Comparison of ENCODE assay signal across 27 cellular contexts in the genomic region with DNA sequence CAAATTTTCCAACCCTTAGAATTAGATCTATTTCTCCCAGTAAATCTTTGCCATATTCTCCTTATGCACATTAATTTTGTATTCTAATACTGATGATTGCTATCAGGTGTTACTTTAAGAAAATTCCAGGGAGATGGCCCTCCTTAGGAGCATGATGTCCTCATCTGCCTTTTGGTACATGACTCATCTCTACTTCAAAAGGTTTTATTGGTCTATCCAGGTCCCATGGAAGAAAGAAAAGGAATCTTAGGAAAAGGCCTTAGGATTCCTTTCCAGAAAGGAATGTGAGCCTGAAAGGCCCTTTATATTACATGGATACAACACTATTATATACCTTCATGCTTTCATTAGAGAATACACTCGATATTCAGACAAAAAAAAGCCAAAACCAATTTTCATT.
"Had no signal": no experiment of that assay in that cellular context is flagged by ENCODE, and none has a peak within 500 bp of the region (broad histone marks: within the 10 kb centered on the region; RNA-seq: fewer than 3 reads in every experiment).

No MANE protein-coding gene starts in this region.

- H3K36me3 Mint-ChIP-seq: activated naive CD4-positive, alpha-beta T cell treated with anti-CD3 and anti-CD28 coated beads, Interleukin-2, amount 50 U/mL, for 24 hours; naive thymus-derived CD4-positive, alpha-beta T cell had no signal

- H3K4me3 Mint-ChIP-seq: activated B cell treated with CpG ODN at 0.5 μM for 24 hours; activated CD8-positive, alpha-beta T cell treated with anti-CD3 and anti-CD28 coated beads for 36 hours; activated naive CD4-positive, alpha-beta T cell treated with anti-CD3 and anti-CD28 coated beads, Interleukin-2, amount 50 U/mL, for 24 hours; activated naive CD8-positive, alpha-beta T cell treated with anti-CD3 and anti-CD28 coated beads, Interleukin-2, amount 50 U/mL, for 24 hours; naive thymus-derived CD4-positive, alpha-beta T cell; T-helper 2 cell treated with Interferon-gamma antibody and Interleukin-4, amounts not matched to agents 5 μg/mL and 100 μg/mL, for 36 hours had no signal

- H3K27me3 Mint-ChIP-seq: activated B cell treated with CpG ODN at 0.5 μM for 24 hours; activated CD8-positive, alpha-beta T cell treated with anti-CD3 and anti-CD28 coated beads for 36 hours; activated naive CD4-positive, alpha-beta T cell treated with anti-CD3 and anti-CD28 coated beads, Interleukin-2, amount 50 U/mL, for 24 hours; activated naive CD8-positive, alpha-beta T cell treated with anti-CD3 and anti-CD28 coated beads, Interleukin-2, amount 50 U/mL, for 24 hours; naive thymus-derived CD4-positive, alpha-beta T cell; progenitor cell of endocrine pancreas had no signal

- H3K4me3 ChIP-seq: body of pancreas, cardiac muscle cell, coronary artery, dorsolateral prefrontal cortex, heart right ventricle, ovary, sigmoid colon, tibial nerve had no signal

- H3K4me1 Mint-ChIP-seq: activated B cell treated with CpG ODN at 0.5 μM for 24 hours; activated naive CD4-positive, alpha-beta T cell treated with anti-CD3 and anti-CD28 coated beads, Interleukin-2, amount 50 U/mL, for 24 hours; activated naive CD8-positive, alpha-beta T cell treated with anti-CD3 and anti-CD28 coated beads, Interleukin-2, amount 50 U/mL, for 24 hours; naive thymus-derived CD4-positive, alpha-beta T cell had no signal

- DNase-seq: activated B cell treated with CpG ODN at 0.5 μM for 24 hours; activated CD4-positive, alpha-beta T cell treated with anti-CD3 and anti-CD28 coated beads, Interleukin-2, amount 50 U/mL, for 1 hour; activated CD8-positive, alpha-beta T cell treated with anti-CD3 and anti-CD28 coated beads for 36 hours; activated naive CD8-positive, alpha-beta T cell treated with anti-CD3 and anti-CD28 coated beads, Interleukin-2, amount 50 U/mL, for 24 hours; activated T-cell treated with anti-CD3 and anti-CD28 coated beads, Interleukin-2, amount 50 U/mL, for 48 hours; body of pancreas; cerebellar nuclear complex; dorsolateral prefrontal cortex; effector memory CD4-positive, alpha-beta T cell; foreskin fibroblast; heart right ventricle; islet precursor cell; midbrain; naive thymus-derived CD4-positive, alpha-beta T cell; ovary; sigmoid colon; small intestine; stimulated activated CD4-positive, alpha-beta T cell treated with anti-CD3 and anti-CD28 coated beads, Interleukin-2, amount 100 ng/mL, for 24 hours; stimulated activated naive CD4-positive, alpha-beta T cell; T-helper 1 cell had no signal

- H3K27ac Mint-ChIP-seq: activated B cell treated with CpG ODN at 0.5 μM for 24 hours; activated CD8-positive, alpha-beta T cell treated with anti-CD3 and anti-CD28 coated beads for 36 hours; activated naive CD4-positive, alpha-beta T cell treated with anti-CD3 and anti-CD28 coated beads, Interleukin-2, amount 50 U/mL, for 24 hours; activated naive CD8-positive, alpha-beta T cell treated with anti-CD3 and anti-CD28 coated beads, Interleukin-2, amount 50 U/mL, for 24 hours; activated T-helper 2 cell treated with anti-CD3 and anti-CD28 coated beads, Interferon-gamma antibody, Interleukin-2, Interleukin-4, amounts not matched to agents 10 μg/mL and 5 μg/mL and 100 μg/mL, durations not matched to agents 14 hours and 24 hours and 36 hours; naive thymus-derived CD4-positive, alpha-beta T cell; progenitor cell of endocrine pancreas; T-helper 2 cell treated with Interferon-gamma antibody and Interleukin-4, amounts not matched to agents 5 μg/mL and 100 μg/mL, for 36 hours had no signal

- H3K4me1 ChIP-seq: body of pancreas, heart right ventricle, sigmoid colon, tibial nerve had no signal

- H3K9me3 ChIP-seq: body of pancreas, heart right ventricle, ovary, sigmoid colon, tibial nerve had no signal

- H3K27ac ChIP-seq: body of pancreas, cardiac muscle cell, coronary artery, dorsolateral prefrontal cortex, heart right ventricle, ovary, sigmoid colon, tibial nerve had no signal

- H3K27me3 ChIP-seq: body of pancreas, cardiac muscle cell, dorsolateral prefrontal cortex, heart right ventricle, sigmoid colon, tibial nerve had no signal

- H3K9me3 Mint-ChIP-seq: activated B cell treated with CpG ODN at 0.5 μM for 24 hours; activated CD8-positive, alpha-beta T cell treated with anti-CD3 and anti-CD28 coated beads for 36 hours had no signal

- H3K36me3 ChIP-seq: cardiac muscle cell, heart right ventricle, ovary, sigmoid colon, tibial nerve had no signal

- ATAC-seq: activated CD8-positive, alpha-beta T cell treated with anti-CD3 and anti-CD28 coated beads for 36 hours; activated naive CD8-positive, alpha-beta T cell treated with anti-CD3 and anti-CD28 coated beads, Interleukin-2, amount 50 U/mL, for 24 hours; body of pancreas; heart right ventricle; naive thymus-derived CD4-positive, alpha-beta T cell had no signal
